ENCODE assay signal across 8 cellular contexts in the genomic region with DNA sequence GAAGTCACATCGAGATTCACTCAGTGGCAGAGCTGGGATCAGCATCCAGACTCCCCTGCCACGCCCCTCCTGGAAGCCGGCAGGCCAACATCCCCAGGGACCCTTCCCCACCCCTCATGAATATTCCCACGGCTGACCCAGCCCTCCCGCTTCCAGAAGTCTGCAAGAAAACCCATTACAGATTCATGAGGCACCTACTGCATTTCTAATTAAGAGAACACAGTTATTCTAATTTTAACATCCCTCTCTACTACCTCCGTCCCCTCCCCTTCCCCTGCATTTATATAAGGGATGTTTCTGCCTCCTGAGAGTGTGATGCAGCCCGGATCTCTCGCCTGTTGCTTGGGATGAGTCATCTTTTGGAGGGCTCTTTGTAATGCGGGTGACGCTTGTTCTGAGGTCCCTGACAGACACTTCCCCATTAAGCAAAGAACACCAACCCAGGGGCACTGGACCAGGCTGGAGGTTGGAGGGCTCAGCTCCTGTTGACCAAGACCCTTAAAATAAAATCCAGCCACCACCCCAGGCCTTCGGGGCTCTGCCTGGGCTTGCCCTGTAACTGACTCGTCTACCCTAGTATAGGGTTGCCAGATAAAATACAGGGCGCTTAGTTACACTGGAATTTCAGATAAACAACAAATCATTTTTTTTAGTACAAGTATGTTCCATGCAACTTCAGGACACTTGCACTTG.
DNase-seq lines count a peak whose midpoint lies in the region; ATAC-seq and TF ChIP-seq lines count a peak whose summit lies in the region.

No MANE protein-coding gene starts in this region.

- H3K23ac ChIP-seq in IMR-90 (ENCODE audit: low read depth, low read length): no peak overlapping the region

- H2AK9ac ChIP-seq in IMR-90 (replicated peaks; ENCODE audit: low read depth, low read length, poor library complexity): no peak overlapping the region

- dilution Hi-C loops in IMR-90 (cut with HindIII; ENCODE audit: low sequenced_read_pairs, unreplicated experiment): no loop called here

- ATAC-seq in IMR-90 (ENCODE audit: low read depth) (peak; percentile 85), HG03571 (IDR thresholded peaks at IDR 0.05; ENCODE audit: unreplicated experiment) (no peak)
- ATAC-seq in activated CD8-positive, alpha-beta T cell treated with anti-CD3 and anti-CD28 coated beads, Interleukin-2, amount 10 ng/mL, durations not matched to agents 7 days and 5 days: peak; percentile 42

- peak overlapping the region; percentile 48 for H2BK5ac ChIP-seq in IMR-90 (ENCODE audit: low read depth, low read length, poor library complexity, severe bottlenecking)

- peaks cover 17% of the 10 kb centered on the region for H3K4me1 Mint-ChIP-seq in activated CD8-positive, alpha-beta T cell treated with anti-CD3 and anti-CD28 coated beads, Interleukin-2, amount 10 ng/mL, durations not matched to agents 7 days and 5 days (ENCODE audit: low read depth)

- H3K9ac ChIP-seq in IMR-90 (ENCODE audit: low read depth, low read length): no peak overlapping the region

- peaks cover 9% of the 10 kb centered on the region for H3K27me3 Mint-ChIP-seq in activated CD8-positive, alpha-beta T cell treated with anti-CD3 and anti-CD28 coated beads, Interleukin-2, amount 10 ng/mL, durations not matched to agents 7 days and 5 days (ENCODE audit: low read depth)

- H2BK15ac ChIP-seq in IMR-90 (ENCODE audit: low read depth, low read length): no peak overlapping the region

- no peaks in the 10 kb centered on the region for H3K36me3 Mint-ChIP-seq in activated CD8-positive, alpha-beta T cell treated with anti-CD3 and anti-CD28 coated beads, Interleukin-2, amount 10 ng/mL, durations not matched to agents 7 days and 5 days (ENCODE audit: low read depth)

- in situ Hi-C loops in IMR-90 (cut with MboI; ENCODE audit: low sequenced_read_pairs) (no loop called here), transverse colon (cut with MboI; ENCODE audit: low pct_ligation_motif_present in 1 of 4, low pct_unique_long_range_greater_than_20kb in 1 of 4, low sequenced_read_pairs in 3 of 4) (no loop called here)

- no peak overlapping the region for H3K14ac ChIP-seq in IMR-90 (replicated peaks; ENCODE audit: low read depth, low read length)

- H3K79me1 ChIP-seq in IMR-90 (ENCODE audit: low read depth in 1 of 2, low read length in 2 of 2): no peaks in the 10 kb centered on the region

- H3K4me3 ChIP-seq in IMR-90 (ENCODE audit: insufficient read depth, low read depth, low read length): no peak overlapping the region
- H3K4me3 ChIP-seq in transverse colon: no peak overlapping the region

- no peak overlapping the region for H2BK20ac ChIP-seq in IMR-90 (ENCODE audit: low read depth, low read length)

- TF ChIP-seq POLR2A in IMR-90 (IDR thresholded peaks at IDR 0.05; ENCODE audit: low read depth, low read length) (no peak), transverse colon (IDR thresholded peaks at IDR 0.05) (no peak)

- H3K4me1 ChIP-seq in IMR-90 (ENCODE audit: control insufficient read depth, insufficient read depth, low read length): peaks cover 2% of the 10 kb centered on the region
- no peaks in the 10 kb centered on the region for H3K4me1 ChIP-seq in transverse colon

- H3K27ac Mint-ChIP-seq in activated CD8-positive, alpha-beta T cell treated with anti-CD3 and anti-CD28 coated beads, Interleukin-2, amount 10 ng/mL, durations not matched to agents 7 days and 5 days: no peak overlapping the region

- no peak overlapping the region for H3K4me3 Mint-ChIP-seq in activated CD8-positive, alpha-beta T cell treated with anti-CD3 and anti-CD28 coated beads, Interleukin-2, amount 10 ng/mL, durations not matched to agents 7 days and 5 days

- H3K9me1 ChIP-seq in IMR-90 (ENCODE audit: insufficient read depth, low read length): no peaks in the 10 kb centered on the region

- no peak overlapping the region for H2AK5ac ChIP-seq in IMR-90 (ENCODE audit: low read depth, low read length)

- no CpG with 5 or more reads among the region's 13 CpGs for WGBS in IMR-90 (ENCODE audit: extremely low coverage in 2 of 2, insufficient read length in 1 of 2), 2 experiments
- 39 to 47% methylated on average over 3 to 13 of the region's 13 CpGs for WGBS in transverse colon (ENCODE audit: low coverage in 1 of 2), 2 donors

- no peaks in the 10 kb centered on the region for H3K9me3 Mint-ChIP-seq in activated CD8-positive, alpha-beta T cell treated with anti-CD3 and anti-CD28 coated beads, Interleukin-2, amount 10 ng/mL, durations not matched to agents 7 days and 5 days (ENCODE audit: insufficient read depth)

- peak overlapping the region; percentile 19; the same call in 1 of the 2 replicates for H3K4me2 ChIP-seq in IMR-90 (ENCODE audit: low read depth, low read length)

- no peak overlapping the region for H2BK120ac ChIP-seq in IMR-90 (ENCODE audit: low read depth, low read length)

- TF ChIP-seq RAD21 in IMR-90 (IDR thresholded peaks at IDR 0.05; ENCODE audit: low read length): no peak

- no peak overlapping the region; the same call in 1 of the 2 replicates for H3K27ac ChIP-seq in IMR-90 (ENCODE audit: insufficient read depth, low read length)
- no peak overlapping the region for H3K27ac ChIP-seq in transverse colon

- peak overlapping the region; percentile 42; the same call in 1 of the 2 replicates for H4K5ac ChIP-seq in IMR-90 (ENCODE audit: low read depth, low read length)

- CTCF ChIA-PET in IMR-90 (lab: Yijun Ruan, JAX): no interaction called here
- CTCF ChIA-PET in activated CD8-positive, alpha-beta T cell treated with anti-CD3 and anti-CD28 coated beads, Interleukin-2, amount 10 ng/mL, durations not matched to agents 7 days and 5 days (lab: Charles Lee): interaction anchor here (1.2 kb wide), 1 partner anchor 152 kb away, joined by 4 read pairs; no protein-coding TSS in a partner anchor

- H3K56ac ChIP-seq in IMR-90 (ENCODE audit: extremely low read depth, insufficient read depth, low read length): no peak overlapping the region

- H3K27me3 ChIP-seq in IMR-90 (ENCODE audit: control insufficient read depth, insufficient read depth, low read length): peaks cover 21% of the 10 kb centered on the region; the same call in 1 of the 2 replicates
- H3K27me3 ChIP-seq in transverse colon: peaks cover 21% of the 10 kb centered on the region

- DNase-seq in NCI-H345 (lab: John Stamatoyannopoulos, UW) (peak; percentile 62), NCI-H345 treated with DMSO at 0.1 percent for 48 hours (lab: John Stamatoyannopoulos, UW; ENCODE audit: unreplicated experiment) (no peak), IMR-90 (peak; percentile 68), lung microvascular endothelial cell (ENCODE audit: low read depth in 2 of 2) (peak; percentile 39 to 42), transverse colon (no peak)
- no peak for DNase-seq in activated CD8-positive, alpha-beta T cell treated with anti-CD3 and anti-CD28 coated beads, Interleukin-2, amount 10 ng/mL, durations not matched to agents 7 days and 5 days
- DNase-seq in effector CD4-positive, alpha-beta T cell: no peak

- no peak overlapping the region for H4K8ac ChIP-seq in IMR-90 (ENCODE audit: low read depth in 2 of 2, low read length in 2 of 2)

- POLR2A ChIA-PET in IMR-90 (lab: Charles Lee; ENCODE audit: unreplicated experiment): no interaction called here
- POLR2A ChIA-PET in activated CD8-positive, alpha-beta T cell treated with anti-CD3 and anti-CD28 coated beads, Interleukin-2, amount 10 ng/mL, durations not matched to agents 7 days and 5 days (lab: Charles Lee): no interaction called here

- intact Hi-C loops in IMR-90 (cut with micrococcal nuclease): loop anchor here (10.0 kb wide), 1 partner anchor 153 kb away; no protein-coding TSS in a partner anchor
- intact Hi-C loops in transverse colon (cut with DNase I; ENCODE audit: low total_unique reads): no loop called here

- no peak for TF ChIP-seq EP300 in transverse colon (IDR thresholded peaks at IDR 0.05; ENCODE audit: low read depth)

- TF ChIP-seq CTCF in IMR-90 (conservative IDR thresholded peaks at IDR 0.05; ENCODE audit: low read depth, low read length) (no peak), transverse colon (IDR thresholded peaks at IDR 0.05) (no peak)

- H3K36me3 ChIP-seq in IMR-90 (ENCODE audit: control insufficient read depth, insufficient read depth, low read length): no peaks in the 10 kb centered on the region
- H3K36me3 ChIP-seq in transverse colon: no peaks in the 10 kb centered on the region

- BruUV-seq in IMR-90 (replicated peaks; lab: Mats Ljungman, UMichigan): no TSS peak

- H3K4ac ChIP-seq in IMR-90 (ENCODE audit: low read depth, low read length): no peak overlapping the region

- H3K9me3 ChIP-seq in IMR-90 (ENCODE audit: control insufficient read depth, insufficient read depth, low read length) (no peaks in the 10 kb centered on the region), transverse colon (no peaks in the 10 kb centered on the region)

- H4K20me1 ChIP-seq in IMR-90 (ENCODE audit: insufficient read depth, low read length): no peaks in the 10 kb centered on the region

- peak overlapping the region; percentile 77 for H2AFZ ChIP-seq in IMR-90 (replicated peaks; ENCODE audit: low read length, poor library complexity)

- H4K91ac ChIP-seq in IMR-90 (ENCODE audit: insufficient read depth, low read depth, low read length): no peak overlapping the region

- H3K18ac ChIP-seq in IMR-90 (ENCODE audit: low read depth, low read length): peak overlapping the region; percentile 63; the same call in 1 of the 2 replicates

TF ChIP-seq in IMR-90, 13 proteins besides CTCF, POLR2A, EP300 and RAD21:
- peak; percentile 87 for TF ChIP-seq FOS (IDR thresholded peaks at IDR 0.05; ENCODE audit: low read depth, low read length)
- TF ChIP-seq NFE2L2 (IDR thresholded peaks at IDR 0.05; ENCODE audit: low read depth, low read length): no peak
- TF ChIP-seq BHLHE40 (IDR thresholded peaks at IDR 0.05; ENCODE audit: low read depth, low read length): peak; percentile 27; the same call in 1 of the 2 replicates

Comparison
In these comparisons a context has a peak if more than half of its experiments do, and no peak if none do; other contexts are left out.
1. DNase-seq: peak in NCI-H345 (single experiment), IMR-90 (single experiment) and lung microvascular endothelial cell (2 of 2); none in NCI-H345 treated with DMSO at 0.1 percent for 48 hours (single experiment), activated CD8-positive, alpha-beta T cell treated with anti-CD3 and anti-CD28 coated beads, Interleukin-2, amount 10 ng/mL, durations not matched to agents 7 days and 5 days (single experiment), transverse colon (single experiment) and effector CD4-positive, alpha-beta T cell (single experiment).